20 cellular contexts compared by ENCODE assay signal in the genomic region with DNA sequence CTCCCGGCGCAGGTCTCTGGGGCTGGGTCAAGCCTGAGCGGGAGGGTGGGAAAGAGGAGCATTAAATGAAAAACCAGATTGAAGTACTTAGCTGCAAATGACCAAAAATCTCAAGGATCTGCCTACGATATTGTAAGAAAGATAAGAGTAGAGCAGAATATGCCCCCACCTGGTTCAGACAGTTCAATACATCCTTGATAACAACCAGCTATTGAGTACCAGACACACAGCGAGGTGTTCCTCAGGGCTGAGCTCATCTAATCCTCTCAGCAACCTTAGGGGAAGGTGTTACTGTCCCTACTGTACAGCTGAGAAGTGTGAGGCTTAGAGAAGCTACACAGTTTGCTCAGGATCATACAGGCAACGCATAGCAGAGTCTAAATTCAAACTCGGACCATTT.
"Had no signal": no experiment of that assay in that cellular context is flagged by ENCODE, and none has a peak within 500 bp of the region (broad histone marks: within the 10 kb centered on the region; RNA-seq: fewer than 3 reads in every experiment).

No MANE protein-coding gene starts in this region.

- H3K4me3 ChIP-seq: body of pancreas, coronary artery, left ventricle myocardium inferior, pancreas, thoracic aorta, upper lobe of right lung had no signal

- H3K27ac ChIP-seq: body of pancreas, coronary artery, foreskin keratinocyte, left ventricle myocardium inferior, pancreas, thoracic aorta, upper lobe of right lung had no signal

- H3K4me1 ChIP-seq: foreskin keratinocyte, left ventricle myocardium inferior, pancreas, upper lobe of right lung had no signal

- ATAC-seq: activated CD8-positive, alpha-beta T cell treated with anti-CD3 and anti-CD28 coated beads for 36 hours; activated T-cell treated with anti-CD3 and anti-CD28 coated beads, Interleukin-2, amount 50 U/mL, for 72 hours; body of pancreas; foreskin keratinocyte; pancreas; upper lobe of right lung; WTC11 had no signal

- H3K36me3 Mint-ChIP-seq: activated naive CD8-positive, alpha-beta T cell; WTC11 had no signal

- DNase-seq: activated CD4-positive, alpha-beta T cell treated with anti-CD3 and anti-CD28 coated beads for 4 hours; activated CD8-positive, alpha-beta T cell treated with anti-CD3 and anti-CD28 coated beads for 36 hours; activated gamma-delta T cell treated with Interleukin-2 at 50 U/mL for 16 hours; activated T-cell treated with anti-CD3 and anti-CD28 coated beads, Interleukin-2, amount 50 U/mL, for 72 hours; amygdala; body of pancreas; central memory CD4-positive, alpha-beta T cell; effector memory CD4-positive, alpha-beta T cell; foreskin keratinocyte; glutamatergic neuron; hypothalamus; left ventricle myocardium inferior; naive B cell; pancreas; stimulated activated CD4-positive, alpha-beta T cell treated with anti-CD3 and anti-CD28 coated beads, Interleukin-2, amount 100 ng/mL, for 24 hours; upper lobe of right lung had no signal

- H3K27me3 ChIP-seq: pancreas, upper lobe of right lung had no signal

- H3K27ac Mint-ChIP-seq: activated CD8-positive, alpha-beta T cell treated with anti-CD3 and anti-CD28 coated beads for 36 hours; activated naive CD8-positive, alpha-beta T cell; activated T-cell treated with anti-CD3 and anti-CD28 coated beads, Interleukin-2, amount 50 U/mL, for 72 hours; WTC11 had no signal

- H3K9me3 Mint-ChIP-seq: activated CD8-positive, alpha-beta T cell treated with anti-CD3 and anti-CD28 coated beads for 36 hours; activated T-cell treated with anti-CD3 and anti-CD28 coated beads, Interleukin-2, amount 50 U/mL, for 72 hours had no signal

- H3K4me3 Mint-ChIP-seq: naive B cell, WTC11 had no signal

- H3K9me3 ChIP-seq: body of pancreas, pancreas, thoracic aorta, upper lobe of right lung had no signal

- H3K36me3 ChIP-seq: left ventricle myocardium inferior, pancreas, thoracic aorta, upper lobe of right lung had no signal
